In genomic region chr3:34889641-34890040, GRCh38 we compare ENCODE assay signal across 1 cellular context.
TF ChIP-seq lines count a peak whose summit lies in the region.

No MANE protein-coding gene starts in this region.

TF ChIP-seq in GM12878, 131 proteins besides CTCF, POLR2A, EP300 and RAD21 (continued from another document):
- no peak for TF ChIP-seq USF1 (IDR thresholded peaks at IDR 0.05; ENCODE audit: borderline replicate concordance, extremely low read length, insufficient read depth, low read depth, low read length)
- no peak for TF ChIP-seq BACH1 (IDR thresholded peaks at IDR 0.05; ENCODE audit: borderline replicate concordance)
TF ChIP-seq in GM12878: peak in this region for 0.
